ENCODE assay signal across 21 cellular contexts in genomic region chr7:28174442-28174841, GRCh38. TPM values are rescaled to one million over a fixed set of nuclear protein-coding genes. Genes with fewer than 3 reads are reported as not detected.
DNase-seq lines count a peak whose midpoint lies in the region; ATAC-seq and TF ChIP-seq lines count a peak whose summit lies in the region.
"Had no signal": no experiment of that assay in that cellular context is flagged by ENCODE, and none has a peak within 500 bp of the region (broad histone marks: within the 10 kb centered on the region; RNA-seq: fewer than 3 reads in every experiment).

No MANE protein-coding gene starts in this region.

- TF ChIP-seq CTCF in chondrocyte (IDR thresholded peaks at IDR 0.05) (no peak), gastrocnemius medialis (IDR thresholded peaks at IDR 0.05 in 4 of 5, conservative IDR thresholded peaks at IDR 0.05 in 1 of 5) (no peak)

- H3K36me3 Mint-ChIP-seq in activated naive CD8-positive, alpha-beta T cell = no peaks in the 10 kb centered on the region
- H3K36me3 Mint-ChIP-seq in activated naive CD8-positive, alpha-beta T cell treated with anti-CD3 and anti-CD28 coated beads for 36 hours = no peaks in the 10 kb centered on the region
- H3K36me3 Mint-ChIP-seq in IgD-negative memory B cell (no peaks in the 10 kb centered on the region), chondrocyte (ENCODE audit: low read depth) (peaks cover 2% of the 10 kb centered on the region)
- no peaks in the 10 kb centered on the region for H3K36me3 Mint-ChIP-seq in activated CD8-positive, alpha-beta memory T cell treated with anti-CD3 and anti-CD28 coated beads, Interleukin-2, amount 10 ng/mL, durations not matched to agents 7 days and 5 days

- H3K27ac ChIP-seq in gastrocnemius medialis = peak overlapping the region in 3 of 4 donors; percentile 28 to 46 (median 37)
- H3K27ac ChIP-seq: brain microvascular endothelial cell, coronary artery, SK-N-MC, thoracic aorta had no signal

- H3K4me1 ChIP-seq in gastrocnemius medialis = peaks cover 33 to 38% of the 10 kb centered on the region in 2 donors

- no peaks in the 10 kb centered on the region for H3K27me3 Mint-ChIP-seq in activated naive CD8-positive, alpha-beta T cell
- H3K27me3 Mint-ChIP-seq in activated naive CD8-positive, alpha-beta T cell treated with anti-CD3 and anti-CD28 coated beads for 36 hours = no peaks in the 10 kb centered on the region
- H3K27me3 Mint-ChIP-seq in IgD-negative memory B cell (no peaks in the 10 kb centered on the region), chondrocyte (ENCODE audit: low read depth) (no peaks in the 10 kb centered on the region)
- peaks cover 21% of the 10 kb centered on the region for H3K27me3 Mint-ChIP-seq in activated CD8-positive, alpha-beta memory T cell treated with anti-CD3 and anti-CD28 coated beads, Interleukin-2, amount 10 ng/mL, durations not matched to agents 7 days and 5 days

- H3K9me3 ChIP-seq in gastrocnemius medialis = no peaks in the 10 kb centered on the region
- H3K9me3 ChIP-seq: MG63, thoracic aorta had no signal

- CTCF ChIA-PET in activated CD8-positive, alpha-beta memory T cell treated with anti-CD3 and anti-CD28 coated beads, Interleukin-2, amount 10 ng/mL, durations not matched to agents 7 days and 5 days (lab: Charles Lee) = no interaction called here

- H3K4me3 ChIP-seq in gastrocnemius medialis = no peak overlapping the region
- H3K4me3 ChIP-seq: coronary artery, MG63, SK-N-MC, thoracic aorta had no signal

- peak overlapping the region; percentile 0 for H3K27ac Mint-ChIP-seq in activated naive CD8-positive, alpha-beta T cell
- no peak overlapping the region for H3K27ac Mint-ChIP-seq in activated naive CD8-positive, alpha-beta T cell treated with anti-CD3 and anti-CD28 coated beads for 36 hours
- H3K27ac Mint-ChIP-seq in IgD-negative memory B cell = peak overlapping the region in 2 of 3 donors; percentile 18 to 71
- H3K27ac Mint-ChIP-seq in chondrocyte (ENCODE audit: unreplicated experiment) = peak overlapping the region; percentile 82
- no peak overlapping the region for H3K27ac Mint-ChIP-seq in activated CD8-positive, alpha-beta memory T cell treated with anti-CD3 and anti-CD28 coated beads, Interleukin-2, amount 10 ng/mL, durations not matched to agents 7 days and 5 days

- no peak overlapping the region for H3K4me3 Mint-ChIP-seq in activated naive CD8-positive, alpha-beta T cell
- no peak overlapping the region for H3K4me3 Mint-ChIP-seq in activated naive CD8-positive, alpha-beta T cell treated with anti-CD3 and anti-CD28 coated beads for 36 hours
- H3K4me3 Mint-ChIP-seq in IgD-negative memory B cell (peak overlapping the region in 1 of 4 donors; percentile 52), chondrocyte (ENCODE audit: unreplicated experiment) (no peak overlapping the region)
- no peak overlapping the region for H3K4me3 Mint-ChIP-seq in activated CD8-positive, alpha-beta memory T cell treated with anti-CD3 and anti-CD28 coated beads, Interleukin-2, amount 10 ng/mL, durations not matched to agents 7 days and 5 days
- H3K4me3 Mint-ChIP-seq: neural crest cell had no signal

- DNase-seq in activated naive CD8-positive, alpha-beta T cell treated with anti-CD3 and anti-CD28 coated beads for 36 hours = no peak
- DNase-seq in chondrocyte (ENCODE audit: low spot score) (no peak), gastrocnemius medialis (no peak), RPMI8226 (no peak), DMS153 treated with DMSO at 0.1 percent for 48 hours (lab: John Stamatoyannopoulos, UW; ENCODE audit: unreplicated experiment) (no peak)
- DNase-seq in activated CD8-positive, alpha-beta memory T cell treated with anti-CD3 and anti-CD28 coated beads, Interleukin-2, amount 10 ng/mL, durations not matched to agents 7 days and 5 days = no peak
- DNase-seq: activated CD8-positive, alpha-beta memory T cell treated with anti-CD3 and anti-CD28 coated beads for 24 hours; brain microvascular endothelial cell; GF-D8; MG63; NCI-H1436; NCI-H524; NK-92 treated with Interleukin-12 subunit alpha and Interleukin-12 subunit beta, amount 100 ng/mL, for 24 hours; posterior cingulate gyrus had no signal

- TF ChIP-seq POLR2A in gastrocnemius medialis (IDR thresholded peaks at IDR 0.05) = no peak

- peaks cover 17% of the 10 kb centered on the region for H3K4me1 Mint-ChIP-seq in activated naive CD8-positive, alpha-beta T cell (ENCODE audit: low read depth)
- peaks cover 21% of the 10 kb centered on the region for H3K4me1 Mint-ChIP-seq in activated naive CD8-positive, alpha-beta T cell treated with anti-CD3 and anti-CD28 coated beads for 36 hours
- H3K4me1 Mint-ChIP-seq in IgD-negative memory B cell = peaks cover 22 to 34% (median 31%) of the 10 kb centered on the region in 3 donors
- peaks cover 40% of the 10 kb centered on the region for H3K4me1 Mint-ChIP-seq in chondrocyte (ENCODE audit: low read depth)
- peaks cover 10% of the 10 kb centered on the region for H3K4me1 Mint-ChIP-seq in activated CD8-positive, alpha-beta memory T cell treated with anti-CD3 and anti-CD28 coated beads, Interleukin-2, amount 10 ng/mL, durations not matched to agents 7 days and 5 days

- in situ Hi-C loops in gastrocnemius medialis (cut with MboI; ENCODE audit: low sequenced_read_pairs in 4 of 4) = no loop called here

- no peak for ATAC-seq in gastrocnemius medialis
- no peak for ATAC-seq in activated CD8-positive, alpha-beta memory T cell treated with anti-CD3 and anti-CD28 coated beads, Interleukin-2, amount 10 ng/mL, durations not matched to agents 7 days and 5 days
- ATAC-seq: HCT116 had no signal

- intact Hi-C loops in gastrocnemius medialis (cut with DNase I; ENCODE audit: low total_unique reads) = loop anchor here (10.0 kb wide), 2 partner anchors 450 to 510 kb away; partner anchors contain the start of gene HIBADH

- H3K9me3 Mint-ChIP-seq in activated naive CD8-positive, alpha-beta T cell (ENCODE audit: low read depth) = no peaks in the 10 kb centered on the region
- H3K9me3 Mint-ChIP-seq in activated naive CD8-positive, alpha-beta T cell treated with anti-CD3 and anti-CD28 coated beads for 36 hours = no peaks in the 10 kb centered on the region
- H3K9me3 Mint-ChIP-seq in IgD-negative memory B cell (no peaks in the 10 kb centered on the region), chondrocyte (ENCODE audit: low read depth) (no peaks in the 10 kb centered on the region)
- no peaks in the 10 kb centered on the region for H3K9me3 Mint-ChIP-seq in activated CD8-positive, alpha-beta memory T cell treated with anti-CD3 and anti-CD28 coated beads, Interleukin-2, amount 10 ng/mL, durations not matched to agents 7 days and 5 days (ENCODE audit: low read depth)
- H3K9me3 Mint-ChIP-seq: neural crest cell had no signal

- H3K36me3 ChIP-seq in gastrocnemius medialis = no peaks in the 10 kb centered on the region
- H3K36me3 ChIP-seq: brain microvascular endothelial cell, thoracic aorta had no signal

- H3K27me3 ChIP-seq in gastrocnemius medialis = no peaks in the 10 kb centered on the region
- H3K27me3 ChIP-seq: brain microvascular endothelial cell, MG63 had no signal

RNA-seq across cellular contexts. Expression of gene JAZF1, which starts 6.2 kb away (rescaled TPM):
- total RNA-seq in activated naive CD8-positive, alpha-beta T cell treated with anti-CD3 and anti-CD28 coated beads for 36 hours = 1 to 10 TPM; 6.6 to 7.4 TPM
- polyA plus RNA-seq in IgD-negative memory B cell = 13.7 TPM
- total RNA-seq in chondrocyte = 21.2 to 33.8 TPM (median 31.1 TPM) in 3 replicates
- 1 to 10 TPM; 1.6 to 8.6 (median 5.3) TPM for total RNA-seq in gastrocnemius medialis
- total RNA-seq in activated CD8-positive, alpha-beta memory T cell treated with anti-CD3 and anti-CD28 coated beads, Interleukin-2, amount 10 ng/mL, durations not matched to agents 7 days and 5 days = 1 to 10 TPM; 2.1 to 2.8 TPM

Comparison
In these comparisons a context has a peak if more than half of its experiments do, and no peak if none do; other contexts are left out.
1. H3K27ac Mint-ChIP-seq: peak in activated naive CD8-positive, alpha-beta T cell (single experiment), IgD-negative memory B cell (2 of 3) and chondrocyte (single experiment); none in activated naive CD8-positive, alpha-beta T cell treated with anti-CD3 and anti-CD28 coated beads for 36 hours (single experiment) and activated CD8-positive, alpha-beta memory T cell treated with anti-CD3 and anti-CD28 coated beads, Interleukin-2, amount 10 ng/mL, durations not matched to agents 7 days and 5 days (single experiment).